10 cellular contexts compared by ENCODE assay signal in the genomic region with DNA sequence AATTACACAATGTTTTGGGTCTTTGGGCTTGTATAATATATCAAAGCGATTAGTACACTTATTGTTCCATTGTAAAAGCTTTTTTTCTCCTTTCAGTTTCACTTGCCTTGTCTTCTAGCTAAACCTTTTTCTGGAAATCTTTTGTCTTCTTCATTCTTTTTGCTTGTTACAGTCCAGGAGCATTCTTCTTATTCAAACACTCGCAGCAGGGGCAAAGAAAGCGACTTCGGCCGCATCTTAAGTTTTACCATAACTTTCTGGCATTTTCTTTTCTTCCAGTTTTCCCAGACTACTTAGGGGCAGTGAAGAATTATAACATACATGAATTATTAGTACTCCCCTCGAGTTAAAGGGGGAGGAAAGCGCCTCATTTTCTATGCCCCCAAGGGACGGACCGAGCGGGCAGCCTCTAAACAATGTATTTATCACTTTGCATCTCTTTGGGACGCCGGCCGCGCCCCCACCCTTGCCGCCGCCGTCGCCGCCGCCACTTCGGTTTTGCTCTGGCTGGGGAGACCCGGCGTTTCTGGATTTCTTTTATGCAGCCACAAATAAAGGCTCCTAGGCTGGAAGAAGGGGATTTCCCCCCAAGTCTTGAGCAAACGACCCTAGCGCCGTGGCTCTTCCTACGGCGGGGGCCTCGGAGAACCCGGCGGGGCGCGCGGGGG. TPM values are rescaled to one million over a fixed set of nuclear protein-coding genes. Genes with fewer than 3 reads are reported as not detected.
DNase-seq lines count a peak whose midpoint lies in the region; ATAC-seq and TF ChIP-seq lines count a peak whose summit lies in the region.
"Had no signal": no experiment of that assay in that cellular context is flagged by ENCODE, and none has a peak within 500 bp of the region (broad histone marks: within the 10 kb centered on the region; RNA-seq: fewer than 3 reads in every experiment).

No MANE protein-coding gene starts in this region.

- H3K23ac ChIP-seq in mesendoderm (ENCODE audit: low read length) = no peak overlapping the region

- no peak overlapping the region for H2BK120ac ChIP-seq in mesendoderm (ENCODE audit: low read depth, low read length)

- H3K4ac ChIP-seq in mesendoderm (ENCODE audit: low read depth, low read length) = no peak overlapping the region

- 6 to 19% (median 9%) methylated on average over 10 to 34 of the region's 34 CpGs for WGBS in heart left ventricle, 4 donors
- no CpG with 5 or more reads among the region's 34 CpGs for WGBS in mesendoderm (ENCODE audit: extremely low coverage, insufficient coverage, low lambda C conversion rate)
- WGBS in upper lobe of left lung, 2 donors = 11 to 24% methylated on average over 12 to 33 of the region's 34 CpGs

- no peaks in the 10 kb centered on the region for H3K79me1 ChIP-seq in mesendoderm (ENCODE audit: low read length)

- TF ChIP-seq CTCF in heart left ventricle (IDR thresholded peaks at IDR 0.05) (no peak), upper lobe of left lung (IDR thresholded peaks at IDR 0.05) (no peak)

- no peak overlapping the region for H2BK5ac ChIP-seq in mesendoderm (ENCODE audit: low read length)

- no peak overlapping the region for H3K9ac ChIP-seq in mesendoderm (ENCODE audit: low read length)

- H3K79me2 ChIP-seq in mesendoderm (ENCODE audit: control insufficient read depth, insufficient read depth, low read length) = no peaks in the 10 kb centered on the region

- H3K4me1 ChIP-seq in heart left ventricle (peaks cover 0 to 23% (median 17%) of the 10 kb centered on the region in 12 donors), mesendoderm (ENCODE audit: control insufficient read depth, low read depth, low read length) (no peaks in the 10 kb centered on the region), upper lobe of left lung (peaks cover 8 to 21% (median 17%) of the 10 kb centered on the region in 4 donors)

- no peak overlapping the region for H2BK15ac ChIP-seq in mesendoderm (replicated peaks; ENCODE audit: low read depth)

- H3K36me3 ChIP-seq in heart left ventricle (no peaks in the 10 kb centered on the region), mesendoderm (ENCODE audit: control insufficient read depth, insufficient read depth, low read length) (no peaks in the 10 kb centered on the region), upper lobe of left lung (no peaks in the 10 kb centered on the region)
- H3K36me3 ChIP-seq: uterus had no signal

- peak overlapping the region in 1 of 12 donors; percentile 50 for H3K27ac ChIP-seq in heart left ventricle
- H3K27ac ChIP-seq in mesendoderm (ENCODE audit: low read depth, low read length) = no peak overlapping the region
- H3K27ac ChIP-seq in upper lobe of left lung = no peak overlapping the region
- H3K27ac ChIP-seq: uterus had no signal

- H3K9me3 ChIP-seq in heart left ventricle (no peaks in the 10 kb centered on the region), upper lobe of left lung (no peaks in the 10 kb centered on the region)
- H3K9me3 ChIP-seq: uterus had no signal

- peaks cover 78% of the 10 kb centered on the region for H3K27me3 Mint-ChIP-seq in activated naive CD8-positive, alpha-beta T cell treated with anti-CD3 and anti-CD28 coated beads, Interleukin-2, amount 50 U/mL, for 24 hours

- H3K4me2 ChIP-seq in mesendoderm (ENCODE audit: low read length) = no peak overlapping the region

- intact Hi-C loops in heart left ventricle (cut with DNase I) (no loop called here), Right ventricle myocardium inferior (cut with DNase I) (no loop called here)

- peak overlapping the region; percentile 32 to 65 (median 52) for H3K4me3 ChIP-seq in heart left ventricle
- no peak overlapping the region for H3K4me3 ChIP-seq in mesendoderm (ENCODE audit: low read length)
- peak overlapping the region; percentile 11 to 57 (median 44) for H3K4me3 ChIP-seq in upper lobe of left lung

- no peaks in the 10 kb centered on the region for H3K9me3 Mint-ChIP-seq in activated naive CD8-positive, alpha-beta T cell treated with anti-CD3 and anti-CD28 coated beads, Interleukin-2, amount 50 U/mL, for 24 hours

- H4K8ac ChIP-seq in mesendoderm (ENCODE audit: low read depth, low read length) = no peak overlapping the region

- H3K4me3 Mint-ChIP-seq in activated naive CD8-positive, alpha-beta T cell treated with anti-CD3 and anti-CD28 coated beads, Interleukin-2, amount 50 U/mL, for 24 hours = peak overlapping the region; percentile 41

- H2AK5ac ChIP-seq in mesendoderm (ENCODE audit: low read length) = no peak overlapping the region

- H3K56ac ChIP-seq in mesendoderm (ENCODE audit: low read length) = no peak overlapping the region

- no peak for ATAC-seq in heart left ventricle
- ATAC-seq in Right ventricle myocardium inferior = no peak
- ATAC-seq in activated naive CD8-positive, alpha-beta T cell treated with anti-CD3 and anti-CD28 coated beads, Interleukin-2, amount 50 U/mL, for 24 hours = no peak
- peak in 1 of 2 donors; percentile 10 for ATAC-seq in upper lobe of left lung (ENCODE audit: low FRiP score in 2 of 2)
- ATAC-seq in GM18907 (IDR thresholded peaks at IDR 0.05; ENCODE audit: unreplicated experiment) = no peak
- ATAC-seq in GM18861 (IDR thresholded peaks at IDR 0.05; ENCODE audit: unreplicated experiment) = no peak

- H3K27me3 ChIP-seq in heart left ventricle (peaks cover 34 to 100% (median 76%) of the 10 kb centered on the region in 9 donors), mesendoderm (ENCODE audit: insufficient read depth, low read length, poor library complexity) (peaks cover 89% of the 10 kb centered on the region), upper lobe of left lung (peaks cover 0 to 35% (median 14%) of the 10 kb centered on the region in 4 donors)

- DNase-seq in heart left ventricle = no peak
- DNase-seq in Right ventricle myocardium inferior (ENCODE audit: missing footprints) = no peak
- peak; percentile 8 for DNase-seq in activated naive CD8-positive, alpha-beta T cell treated with anti-CD3 and anti-CD28 coated beads, Interleukin-2, amount 50 U/mL, for 24 hours
- no peak for DNase-seq in mesendoderm
- DNase-seq in upper lobe of left lung = no peak
- no peak for DNase-seq in NCI-H1930 (lab: John Stamatoyannopoulos, UW)
- DNase-seq: uterus had no signal

- TF ChIP-seq POLR2A in heart left ventricle (IDR thresholded peaks at IDR 0.05) (no peak), upper lobe of left lung (IDR thresholded peaks at IDR 0.05) (no peak)

- TF ChIP-seq EP300 in upper lobe of left lung (IDR thresholded peaks at IDR 0.05) = no peak

- H3K27ac Mint-ChIP-seq in activated naive CD8-positive, alpha-beta T cell treated with anti-CD3 and anti-CD28 coated beads, Interleukin-2, amount 50 U/mL, for 24 hours = no peak overlapping the region

- H4K5ac ChIP-seq in mesendoderm (ENCODE audit: low read length) = no peak overlapping the region

- H3K36me3 Mint-ChIP-seq in activated naive CD8-positive, alpha-beta T cell treated with anti-CD3 and anti-CD28 coated beads, Interleukin-2, amount 50 U/mL, for 24 hours (ENCODE audit: low read depth) = no peaks in the 10 kb centered on the region

- peak overlapping the region; percentile 8 for H3K18ac ChIP-seq in mesendoderm (ENCODE audit: low read length)

- peaks cover 9% of the 10 kb centered on the region for H3K4me1 Mint-ChIP-seq in activated naive CD8-positive, alpha-beta T cell treated with anti-CD3 and anti-CD28 coated beads, Interleukin-2, amount 50 U/mL, for 24 hours

RNA-seq across cellular contexts. Expression of gene NEUROG1, which starts 7.5 kb away (rescaled TPM):
- total RNA-seq in heart left ventricle (not detected), Right ventricle myocardium inferior (not detected), upper lobe of left lung (not detected)
- polyA plus RNA-seq in heart left ventricle = not detected
- not detected for polyA plus RNA-seq in mesendoderm (2013, experiment 1 of 2)
- not detected for polyA plus RNA-seq in mesendoderm (2013, experiment 2 of 2)
- total RNA-seq: mucosa of gallbladder, uterus had no signal

RNA-seq across cellular contexts. Expression of gene CXCL14, which starts 35.5 kb away (rescaled TPM):
- 10 to 100 TPM in 1 of 9 donors, 1 to 10 TPM in 3, under 1 TPM in 5; 0.26 to 31.8 (median 0.90) TPM for total RNA-seq in heart left ventricle
- polyA plus RNA-seq in heart left ventricle = under 1 TPM; 0.22 to 0.69 TPM
- total RNA-seq in Right ventricle myocardium inferior = 1.8 TPM
- polyA plus RNA-seq in mesendoderm (2013, experiment 1 of 2) = 25.5 TPM
- polyA plus RNA-seq in mesendoderm (2013, experiment 2 of 2) = 27.4 TPM
- total RNA-seq in upper lobe of left lung = 1 to 10 TPM in 3 of 6 donors, under 1 TPM in 1, not detected in 2; 0.15 to 5.5 (median 2.4) TPM
